24 cellular contexts compared by ENCODE assay signal in genomic region chr3:164641071-164641470, GRCh38.
DNase-seq lines count a peak whose midpoint lies in the region; FAIRE-seq and TF ChIP-seq lines count a peak whose summit lies in the region.
"Had no signal": no experiment of that assay in that cellular context is flagged by ENCODE, and none has a peak within 500 bp of the region (broad histone marks: within the 10 kb centered on the region; RNA-seq: fewer than 3 reads in every experiment).

No MANE protein-coding gene starts in this region.

- H2AFZ ChIP-seq in mesenchymal stem cell (ENCODE audit: low read depth, low read length) (no peak overlapping the region), OCI-LY7 (ENCODE audit: low read length) (no peak overlapping the region)

- H3K4me2 ChIP-seq in mesenchymal stem cell (ENCODE audit: low read length, poor library complexity, severe bottlenecking) (no peak overlapping the region), OCI-LY7 (ENCODE audit: low read length) (no peak overlapping the region)
- H3K4me2 ChIP-seq: BLaER1 treated with 17β-estradiol and CSF1 and Interleukin-3, amounts not matched to agents 10 nM and 100 nM had no signal

- H3K4ac ChIP-seq in mesenchymal stem cell (ENCODE audit: low read depth in 1 of 2, low read length in 2 of 2), result no peak overlapping the region

- in situ Hi-C loops in brain microvascular endothelial cell (cut with HindIII; ENCODE audit: low pct_ligation_motif_present, low sequenced_read_pairs), result no loop called here

- CTCF ChIA-PET in OCI-LY7 (lab: Charles Lee; ENCODE audit: unreplicated experiment), result no interaction called here

- H3K4me3 ChIP-seq in brain microvascular endothelial cell (ENCODE audit: low read depth, low read length) (no peak overlapping the region), mesenchymal stem cell (ENCODE audit: insufficient read depth in 1 of 2, low read depth in 1 of 2, low read length in 2 of 2) (no peak overlapping the region), OCI-LY7 (ENCODE audit: low read depth, low read length, poor library complexity, severe bottlenecking) (no peak overlapping the region)
- H3K4me3 ChIP-seq: ascending aorta; BLaER1 treated with 17β-estradiol and CSF1 and Interleukin-3, amounts not matched to agents 10 nM and 100 nM; gastroesophageal sphincter; upper lobe of left lung had no signal

- DNase-seq in AG09319 (ENCODE audit: extremely low read depth, low read depth) (peak; percentile 65), HS-5 (ENCODE audit: low read depth) (peak; percentile 36), brain microvascular endothelial cell (peak; percentile 22), mesenchymal stem cell (peak; percentile 58), RCC 7860 (ENCODE audit: low spot score) (no peak), NCI-H226 (no peak), OCI-LY7 (ENCODE audit: low spot score) (no peak), NOMO-1 treated with DMSO at 0.1 percent for 48 hours (lab: John Stamatoyannopoulos, UW; ENCODE audit: unreplicated experiment) (no peak)
- DNase-seq: activated naive CD4-positive, alpha-beta T cell treated with anti-CD3 and anti-CD28 coated beads, Interleukin-2, amount 50 U/mL, for 16 hours; cerebellar nuclear complex; DMS79 treated with DMSO at 0.1 percent for 48 hours; NCI-H2029 treated with DMSO at 0.1 percent for 48 hours; NCI-H2227 treated with DMSO at 0.1 percent for 48 hours; NCI-H774; OCI-M1; substantia nigra; T-helper 9 cell; upper lobe of left lung had no signal

- no peak overlapping the region for H4K8ac ChIP-seq in mesenchymal stem cell (ENCODE audit: low read length)

- no peak overlapping the region for H4K91ac ChIP-seq in mesenchymal stem cell (ENCODE audit: low read length)

- no peaks in the 10 kb centered on the region for H3K27me3 ChIP-seq in brain microvascular endothelial cell (replicated peaks)
- no peaks in the 10 kb centered on the region for H3K27me3 ChIP-seq in mesenchymal stem cell (ENCODE audit: control insufficient read depth in 1 of 2, insufficient read depth in 1 of 2, low read length in 2 of 2)
- H3K27me3 ChIP-seq: ascending aorta; BLaER1 treated with 17β-estradiol and CSF1 and Interleukin-3, amounts not matched to agents 10 nM and 100 nM; gastroesophageal sphincter; upper lobe of left lung had no signal

- FAIRE-seq in RCC 7860 (lab: Jason Lieb, UNC), result no peak
- FAIRE-seq: A204.1, islet of Langerhans had no signal

- H2AK5ac ChIP-seq in mesenchymal stem cell (ENCODE audit: low read length, severe bottlenecking), result no peak overlapping the region

- H2BK120ac ChIP-seq in mesenchymal stem cell (ENCODE audit: low read depth, low read length), result no peak overlapping the region

- H3K79me1 ChIP-seq in mesenchymal stem cell (replicated peaks; ENCODE audit: low read length, poor library complexity, severe bottlenecking), result no peaks in the 10 kb centered on the region

- intact Hi-C loops in OCI-LY7 (cut with micrococcal nuclease; ENCODE audit: unreplicated experiment), result no loop called here

- no peak overlapping the region for H3K23ac ChIP-seq in mesenchymal stem cell (ENCODE audit: low read length in 2 of 2)

- H3K36me3 ChIP-seq in brain microvascular endothelial cell (replicated peaks) (no peaks in the 10 kb centered on the region), mesenchymal stem cell (ENCODE audit: control insufficient read depth in 1 of 2, insufficient read depth in 2 of 2, low read depth in 1 of 2, low read length in 2 of 2) (no peaks in the 10 kb centered on the region), OCI-LY7 (ENCODE audit: insufficient read depth, low read length) (no peaks in the 10 kb centered on the region)
- H3K36me3 ChIP-seq: ascending aorta; BLaER1 treated with 17β-estradiol and CSF1 and Interleukin-3, amounts not matched to agents 10 nM and 100 nM; gastroesophageal sphincter; upper lobe of left lung had no signal

- POLR2A ChIA-PET in OCI-LY7 (lab: Charles Lee), result no interaction called here

- H4K20me1 ChIP-seq in OCI-LY7 (ENCODE audit: insufficient read depth, low read length), result no peaks in the 10 kb centered on the region
- H4K20me1 ChIP-seq: BLaER1 treated with 17β-estradiol and CSF1 and Interleukin-3, amounts not matched to agents 10 nM and 100 nM had no signal

- no peaks in the 10 kb centered on the region for H3K79me2 ChIP-seq in OCI-LY7 (ENCODE audit: insufficient read depth, low read depth, low read length)

- no TSS peak for BruUV-seq in OCI-LY7 (replicated peaks; lab: Mats Ljungman, UMichigan)

- no peaks in the 10 kb centered on the region for H3K9me2 ChIP-seq in OCI-LY7 (ENCODE audit: insufficient read depth, low read length)

- H3K9ac ChIP-seq in mesenchymal stem cell (ENCODE audit: low read length), result peak overlapping the region; percentile 37
- H3K9ac ChIP-seq: BLaER1 treated with 17β-estradiol and CSF1 and Interleukin-3, amounts not matched to agents 10 nM and 100 nM had no signal

- TF ChIP-seq CTCF in AG09319 (IDR thresholded peaks at IDR 0.05; ENCODE audit: low read depth, low read length), result no peak
- no peak for TF ChIP-seq CTCF in brain microvascular endothelial cell (IDR thresholded peaks at IDR 0.05; ENCODE audit: low read depth, low read length, missing control alignments)
- no peak for TF ChIP-seq CTCF in OCI-LY7 (conservative IDR thresholded peaks at IDR 0.05; ENCODE audit: low read length)

- no peak overlapping the region for H2BK15ac ChIP-seq in mesenchymal stem cell (ENCODE audit: low read depth, poor library complexity, severe bottlenecking)

- no peak overlapping the region for H3K18ac ChIP-seq in mesenchymal stem cell (ENCODE audit: low read depth in 1 of 2, low read length in 2 of 2)

- no peak overlapping the region for H2BK5ac ChIP-seq in mesenchymal stem cell (ENCODE audit: low read depth, low read length, poor library complexity, severe bottlenecking)

- no peak overlapping the region for H2BK12ac ChIP-seq in mesenchymal stem cell (ENCODE audit: low read length in 2 of 2)

- H3K9me3 ChIP-seq in mesenchymal stem cell (ENCODE audit: control insufficient read depth, low read length) (no peaks in the 10 kb centered on the region), OCI-LY7 (ENCODE audit: low read length) (no peaks in the 10 kb centered on the region)
- H3K9me3 ChIP-seq: ascending aorta; BLaER1 treated with 17β-estradiol and CSF1 and Interleukin-3, amounts not matched to agents 10 nM and 100 nM; gastroesophageal sphincter; upper lobe of left lung had no signal

- no peak overlapping the region for H3K27ac ChIP-seq in brain microvascular endothelial cell
- no peak overlapping the region for H3K27ac ChIP-seq in mesenchymal stem cell (ENCODE audit: low read length, poor library complexity, severe bottlenecking)
- no peak overlapping the region for H3K27ac ChIP-seq in OCI-LY7 (ENCODE audit: low read depth, low read length, poor library complexity, severe bottlenecking)
- H3K27ac ChIP-seq: ascending aorta; BLaER1 treated with 17β-estradiol and CSF1 and Interleukin-3, amounts not matched to agents 10 nM and 100 nM; epithelial cell of prostate; gastroesophageal sphincter; upper lobe of left lung had no signal

- H3K4me1 ChIP-seq in mesenchymal stem cell (ENCODE audit: control insufficient read depth, insufficient read depth, low read depth, low read length) (no peaks in the 10 kb centered on the region), OCI-LY7 (ENCODE audit: insufficient read depth, low read length, poor library complexity, severe bottlenecking) (no peaks in the 10 kb centered on the region)
- H3K4me1 ChIP-seq: ascending aorta; BLaER1 treated with 17β-estradiol and CSF1 and Interleukin-3, amounts not matched to agents 10 nM and 100 nM; gastroesophageal sphincter; upper lobe of left lung had no signal

- H3K14ac ChIP-seq in mesenchymal stem cell (ENCODE audit: low read length in 2 of 2), result no peak overlapping the region

- WGBS in mesenchymal stem cell, result no CpG with 5 or more reads among the region's 4 CpGs

Comparison
In these comparisons a context has a peak if more than half of its experiments do, and no peak if none do; other contexts are left out.
1. DNase-seq: peak in AG09319 (single experiment), HS-5 (single experiment), brain microvascular endothelial cell (single experiment) and mesenchymal stem cell (single experiment); none in RCC 7860 (single experiment), NCI-H226 (single experiment), OCI-LY7 (single experiment) and NOMO-1 treated with DMSO at 0.1 percent for 48 hours (single experiment).